ENCODE assay signal across 26 cellular contexts in genomic region chr2:237915576-237915975, GRCh38. TPM values are rescaled to one million over a fixed set of nuclear protein-coding genes. Genes with fewer than 3 reads are reported as not detected.
"Had no signal": no experiment of that assay in that cellular context is flagged by ENCODE, and none has a peak within 500 bp of the region (broad histone marks: within the 10 kb centered on the region; RNA-seq: fewer than 3 reads in every experiment).

No MANE protein-coding gene starts in this region.

- H3K4me1 ChIP-seq: adrenal gland, colonic mucosa, left lung, parathyroid adenoma had no signal

- H3K36me3 ChIP-seq: adrenal gland, cardiac muscle cell, colonic mucosa, left lung, right atrium auricular region had no signal

- DNase-seq: activated CD4-positive, alpha-beta T cell treated with anti-CD3 and anti-CD28 coated beads for 1 hour; activated CD4-positive, alpha-beta T cell treated with anti-CD3 and anti-CD28 coated beads, Interleukin-2, amount 10 ng/mL, durations not matched to agents 7 days and 5 days; activated CD8-positive, alpha-beta T cell treated with anti-CD3 and anti-CD28 coated beads for 36 hours; activated naive CD4-positive, alpha-beta T cell; activated T-cell treated with anti-CD3 and anti-CD28 coated beads, Interleukin-2, amount 50 U/mL, for 4 hours; adrenal gland; aorta; cerebellar nuclear complex; colonic mucosa; effector memory CD4-positive, alpha-beta T cell; naive B cell; nucleus accumbens; stimulated activated CD4-positive, alpha-beta T cell treated with anti-CD3 and anti-CD28 coated beads, Interleukin-12 subunit alpha, Interleukin-12 subunit beta, amount 100 ng/mL, for 4 hours; stimulated activated CD4-positive, alpha-beta T cell treated with anti-CD3 and anti-CD28 coated beads, Interleukin-4, amount 100 ng/mL, for 1 hour; T-helper 17 cell had no signal

- H3K9me3 ChIP-seq: adrenal gland, colonic mucosa, left lung, right atrium auricular region had no signal

- ATAC-seq: activated CD8-positive, alpha-beta T cell treated with anti-CD3 and anti-CD28 coated beads for 36 hours; activated naive CD4-positive, alpha-beta T cell treated with anti-CD3 and anti-CD28 coated beads, Interleukin-2, amount 50 U/mL, for 72 hours; activated T-cell treated with anti-CD3 and anti-CD28 coated beads, Interleukin-2, amount 50 U/mL, for 4 hours; activated T-helper 17 cell treated with anti-CD3 and anti-CD28 coated beads, Interleukin-2, amount 50 U/mL, for 72 hours; left lung; stimulated activated effector memory CD8-positive, alpha-beta T cell treated with anti-CD3 and anti-CD28 coated beads, Interleukin-12 subunit alpha, Interleukin-12 subunit beta, amount 100 ng/mL, for 72 hours; T-helper 17 cell; WTC11 had no signal

- H3K27ac ChIP-seq: adrenal gland, cardiac muscle cell, colonic mucosa, left lung, parathyroid adenoma, right atrium auricular region had no signal

- H3K4me3 ChIP-seq: adrenal gland, cardiac muscle cell, colonic mucosa, dorsolateral prefrontal cortex, left lung, right atrium auricular region had no signal

- H3K27me3 ChIP-seq: adrenal gland, cardiac muscle cell, colonic mucosa, dorsolateral prefrontal cortex, left lung, right atrium auricular region had no signal

RNA-seq across cellular contexts. Expression of gene RAMP1, which starts 56.2 kb away (rescaled TPM):
- total RNA-seq: lung microvascular endothelial cell, pulmonary artery endothelial cell had no signal
